Comparison of ENCODE assay signal across 1 cellular context in the genomic region with DNA sequence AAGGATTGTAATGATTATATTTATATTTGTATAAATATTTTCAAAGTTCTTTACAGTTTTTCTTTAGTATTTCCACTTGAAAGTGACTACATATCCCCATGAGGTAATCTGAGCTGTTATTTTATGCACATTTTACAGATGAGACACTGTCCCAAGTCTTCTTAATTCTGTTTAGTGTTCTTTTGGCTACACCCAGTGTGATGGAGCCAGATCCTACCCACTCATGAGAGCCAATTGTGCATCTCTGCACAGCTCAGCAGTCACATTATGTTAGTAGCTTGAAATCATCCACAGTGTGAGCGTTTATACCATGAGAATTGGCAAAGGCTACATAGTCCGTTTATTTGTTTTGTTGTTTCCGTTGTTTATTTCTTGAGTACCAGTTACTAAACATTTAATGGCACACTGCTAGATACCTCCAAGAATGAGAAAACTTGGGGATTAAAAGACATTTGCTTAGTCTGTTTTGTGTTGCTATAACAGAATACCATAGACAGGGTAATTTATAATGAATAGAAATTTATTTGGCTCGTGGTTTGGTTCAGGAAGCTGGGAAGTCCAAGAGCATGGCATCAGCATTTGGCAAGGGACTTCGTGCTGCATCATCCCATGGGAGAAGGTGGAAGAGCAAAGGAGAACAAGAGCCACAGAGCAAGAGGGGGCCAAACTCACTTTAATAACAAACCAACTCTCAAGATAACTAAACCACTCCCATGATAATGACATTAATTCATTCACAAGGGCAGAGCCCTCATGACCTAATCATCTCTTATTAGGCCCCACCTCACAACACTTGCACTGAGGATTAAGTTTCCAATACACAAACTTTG.
TF ChIP-seq lines count a peak whose summit lies in the region.

No MANE protein-coding gene starts in this region.

TF ChIP-seq in WTC11, 78 proteins besides CTCF, POLR2A, EP300 and RAD21 (continued from another document):
- TF ChIP-seq, protein P1, sequence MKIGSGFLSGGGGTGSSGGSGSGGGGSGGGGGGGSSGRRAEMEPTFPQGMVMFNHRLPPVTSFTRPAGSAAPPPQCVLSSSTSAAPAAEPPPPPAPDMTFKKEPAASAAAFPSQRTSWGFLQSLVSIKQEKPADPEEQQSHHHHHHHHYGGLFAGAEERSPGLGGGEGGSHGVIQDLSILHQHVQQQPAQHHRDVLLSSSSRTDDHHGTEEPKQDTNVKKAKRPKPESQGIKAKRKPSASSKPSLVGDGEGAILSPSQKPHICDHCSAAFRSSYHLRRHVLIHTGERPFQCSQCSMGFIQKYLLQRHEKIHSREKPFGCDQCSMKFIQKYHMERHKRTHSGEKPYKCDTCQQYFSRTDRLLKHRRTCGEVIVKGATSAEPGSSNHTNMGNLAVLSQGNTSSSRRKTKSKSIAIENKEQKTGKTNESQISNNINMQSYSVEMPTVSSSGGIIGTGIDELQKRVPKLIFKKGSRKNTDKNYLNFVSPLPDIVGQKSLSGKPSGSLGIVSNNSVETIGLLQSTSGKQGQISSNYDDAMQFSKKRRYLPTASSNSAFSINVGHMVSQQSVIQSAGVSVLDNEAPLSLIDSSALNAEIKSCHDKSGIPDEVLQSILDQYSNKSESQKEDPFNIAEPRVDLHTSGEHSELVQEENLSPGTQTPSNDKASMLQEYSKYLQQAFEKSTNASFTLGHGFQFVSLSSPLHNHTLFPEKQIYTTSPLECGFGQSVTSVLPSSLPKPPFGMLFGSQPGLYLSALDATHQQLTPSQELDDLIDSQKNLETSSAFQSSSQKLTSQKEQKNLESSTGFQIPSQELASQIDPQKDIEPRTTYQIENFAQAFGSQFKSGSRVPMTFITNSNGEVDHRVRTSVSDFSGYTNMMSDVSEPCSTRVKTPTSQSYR (CRISPR knock-in tag; IDR thresholded peaks at IDR 0.05): no peak
- no peak for TF ChIP-seq NR1H2 (CRISPR knock-in tag; IDR thresholded peaks at IDR 0.05)
- TF ChIP-seq, protein P2, sequence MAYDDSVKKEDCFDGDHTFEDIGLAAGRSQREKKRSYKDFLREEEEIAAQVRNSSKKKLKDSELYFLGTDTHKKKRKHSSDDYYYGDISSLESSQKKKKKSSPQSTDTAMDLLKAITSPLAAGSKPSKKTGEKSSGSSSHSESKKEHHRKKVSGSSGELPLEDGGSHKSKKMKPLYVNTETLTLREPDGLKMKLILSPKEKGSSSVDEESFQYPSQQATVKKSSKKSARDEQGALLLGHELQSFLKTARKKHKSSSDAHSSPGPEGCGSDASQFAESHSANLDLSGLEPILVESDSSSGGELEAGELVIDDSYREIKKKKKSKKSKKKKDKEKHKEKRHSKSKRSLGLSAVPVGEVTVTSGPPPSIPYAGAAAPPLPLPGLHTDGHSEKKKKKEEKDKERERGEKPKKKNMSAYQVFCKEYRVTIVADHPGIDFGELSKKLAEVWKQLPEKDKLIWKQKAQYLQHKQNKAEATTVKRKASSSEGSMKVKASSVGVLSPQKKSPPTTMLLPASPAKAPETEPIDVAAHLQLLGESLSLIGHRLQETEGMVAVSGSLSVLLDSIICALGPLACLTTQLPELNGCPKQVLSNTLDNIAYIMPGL (CRISPR knock-in tag; IDR thresholded peaks at IDR 0.05): no peak
- TF ChIP-seq, protein P3, sequence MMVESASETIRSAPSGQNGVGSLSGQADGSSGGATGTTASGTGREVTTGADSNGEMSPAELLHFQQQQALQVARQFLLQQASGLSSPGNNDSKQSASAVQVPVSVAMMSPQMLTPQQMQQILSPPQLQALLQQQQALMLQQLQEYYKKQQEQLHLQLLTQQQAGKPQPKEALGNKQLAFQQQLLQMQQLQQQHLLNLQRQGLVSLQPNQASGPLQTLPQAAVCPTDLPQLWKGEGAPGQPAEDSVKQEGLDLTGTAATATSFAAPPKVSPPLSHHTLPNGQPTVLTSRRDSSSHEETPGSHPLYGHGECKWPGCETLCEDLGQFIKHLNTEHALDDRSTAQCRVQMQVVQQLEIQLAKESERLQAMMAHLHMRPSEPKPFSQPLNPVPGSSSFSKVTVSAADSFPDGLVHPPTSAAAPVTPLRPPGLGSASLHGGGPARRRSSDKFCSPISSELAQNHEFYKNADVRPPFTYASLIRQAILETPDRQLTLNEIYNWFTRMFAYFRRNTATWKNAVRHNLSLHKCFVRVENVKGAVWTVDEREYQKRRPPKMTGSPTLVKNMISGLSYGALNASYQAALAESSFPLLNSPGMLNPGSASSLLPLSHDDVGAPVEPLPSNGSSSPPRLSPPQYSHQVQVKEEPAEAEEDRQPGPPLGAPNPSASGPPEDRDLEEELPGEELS (CRISPR knock-in tag; IDR thresholded peaks at IDR 0.05): no peak
- no peak for TF ChIP-seq ZNF423 (CRISPR knock-in tag; IDR thresholded peaks at IDR 0.05)
- no peak for TF ChIP-seq SMAD3 (CRISPR knock-in tag; IDR thresholded peaks at IDR 0.05; ENCODE audit: borderline replicate concordance)
- no peak for TF ChIP-seq SMAD4 (CRISPR knock-in tag; IDR thresholded peaks at IDR 0.05)
- TF ChIP-seq CREM (CRISPR knock-in tag; IDR thresholded peaks at IDR 0.05): no peak
- no peak for TF ChIP-seq TEAD1 (CRISPR knock-in tag; IDR thresholded peaks at IDR 0.05)
- no peak for TF ChIP-seq CBFB (CRISPR knock-in tag; IDR thresholded peaks at IDR 0.05; ENCODE audit: low read depth)
- TF ChIP-seq, protein P4, sequence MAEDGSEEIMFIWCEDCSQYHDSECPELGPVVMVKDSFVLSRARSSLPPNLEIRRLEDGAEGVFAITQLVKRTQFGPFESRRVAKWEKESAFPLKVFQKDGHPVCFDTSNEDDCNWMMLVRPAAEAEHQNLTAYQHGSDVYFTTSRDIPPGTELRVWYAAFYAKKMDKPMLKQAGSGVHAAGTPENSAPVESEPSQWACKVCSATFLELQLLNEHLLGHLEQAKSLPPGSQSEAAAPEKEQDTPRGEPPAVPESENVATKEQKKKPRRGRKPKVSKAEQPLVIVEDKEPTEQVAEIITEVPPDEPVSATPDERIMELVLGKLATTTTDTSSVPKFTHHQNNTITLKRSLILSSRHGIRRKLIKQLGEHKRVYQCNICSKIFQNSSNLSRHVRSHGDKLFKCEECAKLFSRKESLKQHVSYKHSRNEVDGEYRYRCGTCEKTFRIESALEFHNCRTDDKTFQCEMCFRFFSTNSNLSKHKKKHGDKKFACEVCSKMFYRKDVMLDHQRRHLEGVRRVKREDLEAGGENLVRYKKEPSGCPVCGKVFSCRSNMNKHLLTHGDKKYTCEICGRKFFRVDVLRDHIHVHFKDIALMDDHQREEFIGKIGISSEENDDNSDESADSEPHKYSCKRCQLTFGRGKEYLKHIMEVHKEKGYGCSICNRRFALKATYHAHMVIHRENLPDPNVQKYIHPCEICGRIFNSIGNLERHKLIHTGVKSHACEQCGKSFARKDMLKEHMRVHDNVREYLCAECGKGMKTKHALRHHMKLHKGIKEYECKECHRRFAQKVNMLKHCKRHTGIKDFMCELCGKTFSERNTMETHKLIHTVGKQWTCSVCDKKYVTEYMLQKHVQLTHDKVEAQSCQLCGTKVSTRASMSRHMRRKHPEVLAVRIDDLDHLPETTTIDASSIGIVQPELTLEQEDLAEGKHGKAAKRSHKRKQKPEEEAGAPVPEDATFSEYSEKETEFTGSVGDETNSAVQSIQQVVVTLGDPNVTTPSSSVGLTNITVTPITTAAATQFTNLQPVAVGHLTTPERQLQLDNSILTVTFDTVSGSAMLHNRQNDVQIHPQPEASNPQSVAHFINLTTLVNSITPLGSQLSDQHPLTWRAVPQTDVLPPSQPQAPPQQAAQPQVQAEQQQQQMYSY (CRISPR knock-in tag; IDR thresholded peaks at IDR 0.05): no peak
TF ChIP-seq in WTC11: peak in this region for 0.
